In genomic region chr19:11694533-11695439, GRCh38 we compare ENCODE assay signal across 1 cellular context.
A peak's percentile ranks its signal among the peaks of the same experiment; 100 is the strongest.
TF ChIP-seq lines count a peak whose summit lies in the region.

No MANE protein-coding gene starts in this region.

TF ChIP-seq in IMR-90, 13 proteins besides CTCF, POLR2A, EP300 and RAD21 (continued from another document):
- TF ChIP-seq ELK1 (IDR thresholded peaks at IDR 0.05; ENCODE audit: borderline replicate concordance, low read depth, low read length) (no peak), MXI1 (IDR thresholded peaks at IDR 0.05; ENCODE audit: borderline replicate concordance, low read depth, low read length) (peak; percentile 85), CHD1 (IDR thresholded peaks at IDR 0.05; ENCODE audit: low read depth, low read length) (no peak), BHLHE40 (IDR thresholded peaks at IDR 0.05; ENCODE audit: low read depth, low read length) (no peak), CEBPB (IDR thresholded peaks at IDR 0.05; ENCODE audit: low read depth, low read length) (no peak), NFE2L2 (IDR thresholded peaks at IDR 0.05; ENCODE audit: low read depth, low read length) (no peak)
TF ChIP-seq in IMR-90: peak in this region for 2.
